ENCODE assay signal across 12 cellular contexts in genomic region chr11:64035081-64035524, GRCh38. TPM values are rescaled to one million over a fixed set of nuclear protein-coding genes. Genes with fewer than 3 reads are reported as not detected.
DNase-seq lines count a peak whose midpoint lies in the region; ATAC-seq, FAIRE-seq and TF ChIP-seq lines count a peak whose summit lies in the region.
"Had no signal": no experiment of that assay in that cellular context is flagged by ENCODE, and none has a peak within 500 bp of the region (broad histone marks: within the 10 kb centered on the region; RNA-seq: fewer than 3 reads in every experiment).

No MANE protein-coding gene starts in this region.

- H3K9me3 Mint-ChIP-seq in stimulated activated naive CD8-positive, alpha-beta T cell treated with anti-CD3 and anti-CD28 coated beads, Interleukin-15, Interleukin-2, amounts not matched to agents 100 ng/mL and 50 ng/mL, for 24 hours = no peaks in the 10 kb centered on the region
- no peaks in the 10 kb centered on the region for H3K9me3 Mint-ChIP-seq in naive thymus-derived CD8-positive, alpha-beta T cell

- no peaks in the 10 kb centered on the region for H3K9me1 ChIP-seq in K562 (ENCODE audit: control insufficient read depth, insufficient read depth, low read length)

- no peak for ATAC-seq in stimulated activated naive CD8-positive, alpha-beta T cell treated with anti-CD3 and anti-CD28 coated beads, Interleukin-15, Interleukin-2, amounts not matched to agents 100 U/mL and 50 U/mL, for 24 hours
- no peak for ATAC-seq in K562
- no peak for ATAC-seq in naive thymus-derived CD8-positive, alpha-beta T cell
- ATAC-seq in GM21825 (IDR thresholded peaks at IDR 0.05; ENCODE audit: unreplicated experiment) = no peak
- ATAC-seq in HG02981 (IDR thresholded peaks at IDR 0.05; ENCODE audit: unreplicated experiment) = no peak

- peaks cover 26% of the 10 kb centered on the region for H3K27me3 Mint-ChIP-seq in stimulated activated naive CD8-positive, alpha-beta T cell treated with anti-CD3 and anti-CD28 coated beads, Interleukin-15, Interleukin-2, amounts not matched to agents 100 ng/mL and 50 ng/mL, for 24 hours
- H3K27me3 Mint-ChIP-seq in naive thymus-derived CD8-positive, alpha-beta T cell = peaks cover 22 to 52% (median 31%) of the 10 kb centered on the region in 5 donors

- H3K27ac ChIP-seq in K562 (ENCODE audit: extremely low read depth, low read depth, low read length) = no peak overlapping the region

- intact Hi-C loops in K562 (cut with micrococcal nuclease) = no loop called here

- FAIRE-seq in K562 (lab: Jason Lieb, UNC) = no peak

- DNase-seq in stimulated activated naive CD8-positive, alpha-beta T cell treated with anti-CD3 and anti-CD28 coated beads, Interleukin-15, Interleukin-2, amounts not matched to agents 100 U/mL and 50 U/mL, for 24 hours = no peak
- DNase-seq in K562 (ENCODE audit: extremely low read depth in 1 of 4, low spot score in 3 of 4) (no peak), GF-D8 (lab: John Stamatoyannopoulos, UW) (no peak), cerebellar nuclear complex (lab: John Stamatoyannopoulos, UW) (no peak)
- DNase-seq in naive thymus-derived CD8-positive, alpha-beta T cell = no peak
- DNase-seq: activated naive CD4-positive, alpha-beta T cell treated with Interleukin-2 at 50 U/mL for 16 hours; effector CD4-positive, alpha-beta T cell; stimulated activated CD4-positive, alpha-beta T cell treated with anti-CD3 and anti-CD28 coated beads, Interleukin-15, amount 100 ng/mL, for 24 hours; stimulated activated naive CD4-positive, alpha-beta T cell treated with Interleukin-2 at 50 U/mL for 16 hours had no signal

- H2AFZ ChIP-seq in K562 (ENCODE audit: low read depth, low read length) = no peak overlapping the region

- TF ChIP-seq POLR2A in K562 (conservative IDR thresholded peaks at IDR 0.05) = no peak

- H3K9me3 ChIP-seq in K562 (replicated peaks; ENCODE audit: control insufficient read depth, insufficient read depth, low read depth, low read length) = no peaks in the 10 kb centered on the region

- TF ChIP-seq RAD21 in K562 (CRISPR knock-in tag; conservative IDR thresholded peaks at IDR 0.05 in 1 of 2, IDR thresholded peaks at IDR 0.05 in 1 of 2) = no peak

- peak overlapping the region; percentile 54 for H3K27ac Mint-ChIP-seq in stimulated activated naive CD8-positive, alpha-beta T cell treated with anti-CD3 and anti-CD28 coated beads, Interleukin-15, Interleukin-2, amounts not matched to agents 100 ng/mL and 50 ng/mL, for 24 hours
- H3K27ac Mint-ChIP-seq in naive thymus-derived CD8-positive, alpha-beta T cell = no peak overlapping the region

- peaks cover 5 to 12% of the 10 kb centered on the region in 2 experiments; a peak in 2 of 5 replicates for H3K27me3 ChIP-seq in K562 (ENCODE audit: control insufficient read depth in 2 of 2, insufficient read depth in 2 of 2, low read length in 2 of 2)

- H3K4me2 ChIP-seq in K562 (ENCODE audit: insufficient read depth, low read length) = no peak overlapping the region

- peaks cover 65% of the 10 kb centered on the region for H4K20me1 ChIP-seq in K562 (replicated peaks; ENCODE audit: control insufficient read depth, insufficient read depth, low read length)

- no peaks in the 10 kb centered on the region for H3K36me3 ChIP-seq in K562 (ENCODE audit: control insufficient read depth, insufficient read depth, low read length)

- H3K4me3 Mint-ChIP-seq in stimulated activated naive CD8-positive, alpha-beta T cell treated with anti-CD3 and anti-CD28 coated beads, Interleukin-15, Interleukin-2, amounts not matched to agents 100 ng/mL and 50 ng/mL, for 24 hours = peak overlapping the region; percentile 60
- H3K4me3 Mint-ChIP-seq in naive thymus-derived CD8-positive, alpha-beta T cell = peak overlapping the region; percentile 40 to 90 (median 70)

- H3K36me3 Mint-ChIP-seq in stimulated activated naive CD8-positive, alpha-beta T cell treated with anti-CD3 and anti-CD28 coated beads, Interleukin-15, Interleukin-2, amounts not matched to agents 100 ng/mL and 50 ng/mL, for 24 hours (ENCODE audit: low read depth) = no peaks in the 10 kb centered on the region
- H3K36me3 Mint-ChIP-seq in naive thymus-derived CD8-positive, alpha-beta T cell = peaks cover 0 to 8% (median 0%) of the 10 kb centered on the region in 3 donors

- BruUV-seq in K562 (replicated peaks; lab: Mats Ljungman, UMichigan) = no TSS peak

- TF ChIP-seq EP300 in K562 (IDR thresholded peaks at IDR 0.05; ENCODE audit: low read length) = no peak

- 40% methylated on average over 17 of the region's 17 CpGs for WGBS in K562 (ENCODE audit: insufficient coverage, low coverage, missing lambda C conversion rate)

- POLR2A ChIA-PET in K562 (lab: Yijun Ruan, JAX) = no interaction called here
- POLR2A ChIA-PET in naive thymus-derived CD8-positive, alpha-beta T cell (lab: Charles Lee) = no interaction called here

- H3K79me2 ChIP-seq in K562 (ENCODE audit: control insufficient read depth, insufficient read depth, low read length) = no peaks in the 10 kb centered on the region

- TF ChIP-seq CTCF in K562 (IDR thresholded peaks at IDR 0.05 in 2 of 3, conservative IDR thresholded peaks at IDR 0.05 in 1 of 3; ENCODE audit: insufficient read depth in 2 of 3, low read depth in 1 of 3, low read length in 3 of 3) = no peak

- H3K4me1 Mint-ChIP-seq in stimulated activated naive CD8-positive, alpha-beta T cell treated with anti-CD3 and anti-CD28 coated beads, Interleukin-15, Interleukin-2, amounts not matched to agents 100 ng/mL and 50 ng/mL, for 24 hours (ENCODE audit: low read depth) = peaks cover 7% of the 10 kb centered on the region
- peaks cover 7 to 11% (median 8%) of the 10 kb centered on the region in 4 donors for H3K4me1 Mint-ChIP-seq in naive thymus-derived CD8-positive, alpha-beta T cell

- H3K4me3 ChIP-seq in K562 = no peak overlapping the region

- in situ Hi-C loops in K562 (cut with MboI) = no loop called here

- CTCF ChIA-PET in K562 (lab: Yijun Ruan, JAX; ENCODE audit: low intra/inter-chr PET ratio) = no interaction called here

- peaks cover 0 to 41% of the 10 kb centered on the region in 2 experiments; a peak in 2 of 5 replicates for H3K4me1 ChIP-seq in K562 (replicated peaks in 1 of 2; ENCODE audit: control insufficient read depth in 2 of 2, insufficient read depth in 2 of 2, low read length in 2 of 2)

- H3K9ac ChIP-seq in K562 (ENCODE audit: insufficient read depth in 1 of 2, low read depth in 2 of 2, low read length in 2 of 2) = no peak overlapping the region

TF ChIP-seq in K562, 482 proteins besides CTCF, POLR2A, EP300 and RAD21:
- no peak for TF ChIP-seq POLR2G (IDR thresholded peaks at IDR 0.05; ENCODE audit: low read depth, low read length)
- peak; percentile 68; the same call in 1 of the 2 replicates for TF ChIP-seq ZNF24 (IDR thresholded peaks at IDR 0.05)
- no peak for TF ChIP-seq DNMT1 (IDR thresholded peaks at IDR 0.05)
- TF ChIP-seq FUS (optimal IDR thresholded peaks at IDR 0.05; ENCODE audit: low read depth, low read length) = no peak
- TF ChIP-seq IFI16 (CRISPR knock-in tag; IDR thresholded peaks at IDR 0.05) = no peak
- no peak for TF ChIP-seq RBBP5 (IDR thresholded peaks at IDR 0.05; ENCODE audit: borderline replicate concordance, insufficient read depth, low read length, poor library complexity, severe bottlenecking)
- no peak for TF ChIP-seq ZNF184 (CRISPR knock-in tag; IDR thresholded peaks at IDR 0.05)
TF ChIP-seq in K562: peak in this region for 1.

RNA-seq across cellular contexts. Expression of gene FLRT1, which starts 0.6 kb away (rescaled TPM):
- not detected in 2 replicates for total RNA-seq in K562 (2011; cell fraction: chromatin; rRNA removed; ENCODE audit: low replicate concordance)
- total RNA-seq in K562 (2011; cell fraction: nucleolus; rRNA removed) = not detected in 2 replicates
- total RNA-seq in K562 (2011; cell fraction: nucleoplasm; rRNA removed) = not detected in 2 replicates
- not detected in 2 replicates for total RNA-seq in K562 (2014; rRNA removed)
- total RNA-seq in K562 (2014; rRNA removed; fragmentation: Illumina TruSeq; extraction: Trizol) = not detected in 2 replicates
- total RNA-seq in K562 (2015; rRNA removed; fragmentation: Illumina TruSeq; extraction: Trizol) = not detected in 2 replicates
- not detected in 2 replicates for total RNA-seq in K562 (2021)
- polyA plus RNA-seq in K562 (2011; rRNA removed) = not detected in 2 replicates
- polyA plus RNA-seq in K562 (2011; cell fraction: cytosol; rRNA removed) = not detected in 2 replicates
- polyA plus RNA-seq in K562 (2011; cell fraction: nucleus; rRNA removed) = not detected in 2 replicates
- polyA plus RNA-seq in K562 (2012) = 0.14 and 0.75 TPM in 2 replicates
- not detected in 2 replicates for polyA plus RNA-seq in K562 (2014; fragmentation: Illumina TruSeq; extraction: Trizol)
- not detected for polyA plus RNA-seq in K562 (2014; fragmentation: Nextera tagmentation; extraction: Ambion mirVana)
- not detected in 2 replicates for polyA plus RNA-seq in K562 (2014; rRNA removed)
- not detected in 2 replicates for polyA minus RNA-seq in K562 (2011; rRNA and poly(A)+ RNA removed)
- polyA minus RNA-seq in K562 (2011; cell fraction: cytosol; rRNA and poly(A)+ RNA removed) = not detected in 2 replicates
- not detected in 2 replicates for polyA minus RNA-seq in K562 (2011; cell fraction: nucleus; rRNA and poly(A)+ RNA removed)
- total RNA-seq in naive thymus-derived CD8-positive, alpha-beta T cell = not detected
- polyA plus RNA-seq in naive thymus-derived CD8-positive, alpha-beta T cell = not detected

RNA-seq across cellular contexts. Expression of gene OTUB1, which starts 48.9 kb away (rescaled TPM):
- total RNA-seq in K562 (2011; cell fraction: chromatin; rRNA removed; ENCODE audit: low replicate concordance) = 66.0 and 203 TPM in 2 replicates
- total RNA-seq in K562 (2011; cell fraction: nucleolus; rRNA removed) = 146 and 161 TPM in 2 replicates
- 81.9 and 97.9 TPM in 2 replicates for total RNA-seq in K562 (2011; cell fraction: nucleoplasm; rRNA removed)
- total RNA-seq in K562 (2014; rRNA removed) (63.7 and 73.3 TPM in 2 replicates), K562 (2014; rRNA removed; fragmentation: Illumina TruSeq; extraction: Trizol) (24.4 and 29.5 TPM in 2 replicates), K562 (2015; rRNA removed; fragmentation: Illumina TruSeq; extraction: Trizol) (37.6 and 39.9 TPM in 2 replicates), K562 (2021) (66.5 and 71.0 TPM in 2 replicates)
- polyA plus RNA-seq in K562 (2011; rRNA removed) (66.1 and 90.0 TPM in 2 replicates), K562 (2014; fragmentation: Illumina TruSeq; extraction: Trizol) (58.4 and 76.3 TPM in 2 replicates), K562 (2014; fragmentation: Nextera tagmentation; extraction: Ambion mirVana) (100 to 1,000 TPM; 109 to 134 TPM), K562 (2014; rRNA removed) (95.3 and 104 TPM in 2 replicates)
- 102 and 160 TPM in 2 replicates for polyA plus RNA-seq in K562 (2011; cell fraction: cytosol; rRNA removed)
- 237 and 319 TPM in 2 replicates for polyA plus RNA-seq in K562 (2011; cell fraction: nucleus; rRNA removed)
- polyA plus RNA-seq in K562 (2012) = 89.4 and 91.7 TPM in 2 replicates
- 27.2 and 36.0 TPM in 2 replicates for polyA minus RNA-seq in K562 (2011; rRNA and poly(A)+ RNA removed)
- 36.5 and 47.6 TPM in 2 replicates for polyA minus RNA-seq in K562 (2011; cell fraction: cytosol; rRNA and poly(A)+ RNA removed)
- 30.8 and 38.3 TPM in 2 replicates for polyA minus RNA-seq in K562 (2011; cell fraction: nucleus; rRNA and poly(A)+ RNA removed)
- 10 to 100 TPM; 69.6 to 75.8 TPM for total RNA-seq in naive thymus-derived CD8-positive, alpha-beta T cell
- polyA plus RNA-seq in naive thymus-derived CD8-positive, alpha-beta T cell = 100 to 1,000 TPM; 109 to 121 (median 115) TPM
